Comparison of ENCODE assay signal across 8 cellular contexts in the genomic region with DNA sequence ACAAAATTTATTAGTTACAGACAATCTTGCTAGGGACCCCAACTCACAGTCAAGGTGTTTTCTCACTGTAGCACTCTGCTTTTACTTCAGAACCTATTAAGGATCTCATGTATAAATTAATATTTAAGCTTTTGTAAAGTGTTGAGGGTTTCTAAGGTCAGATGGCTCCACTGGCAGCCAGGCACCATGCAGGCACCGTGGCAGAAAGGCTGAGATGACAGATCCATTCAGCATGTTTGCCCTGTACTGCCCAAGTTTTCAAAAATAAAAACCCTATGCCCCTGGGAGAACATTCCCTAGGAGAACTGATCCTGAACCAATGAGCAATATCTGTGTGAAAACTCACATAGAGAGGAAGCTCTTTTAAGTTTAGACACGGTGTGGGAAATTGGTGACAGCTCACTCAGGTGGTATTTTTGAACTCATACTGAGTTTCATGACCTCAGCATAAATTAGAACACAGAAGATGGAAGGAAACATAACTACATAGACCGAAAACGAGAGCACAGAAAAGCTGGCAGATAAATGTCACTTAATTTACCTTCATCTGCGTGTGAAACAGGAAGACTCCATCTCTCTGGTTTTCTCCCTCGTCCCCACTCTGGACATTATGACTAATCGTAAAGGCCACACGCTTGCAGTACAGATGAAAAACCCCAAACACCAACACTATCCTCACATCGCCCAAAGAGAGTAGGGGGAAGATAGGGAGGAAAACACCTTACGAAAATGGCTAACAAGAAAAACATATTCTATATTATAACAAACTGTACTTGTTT.
A peak's percentile ranks its signal among the peaks of the same experiment; 100 is the strongest.
DNase-seq lines count a peak whose midpoint lies in the region; ATAC-seq and TF ChIP-seq lines count a peak whose summit lies in the region.

No MANE protein-coding gene starts in this region.

- H3K4me3 ChIP-seq in thyroid gland (replicated peaks in 1 of 3), result no peak overlapping the region

- no peaks in the 10 kb centered on the region for H3K27me3 ChIP-seq in thyroid gland

- H3K4me1 ChIP-seq in thyroid gland, result peaks cover 19 to 25% of the 10 kb centered on the region in 2 donors

- DNase-seq in stimulated activated CD4-positive, alpha-beta T cell treated with anti-CD3 and anti-CD28 coated beads, Interleukin-1b, Interleukin-23, amount 100 ng/mL, for 48 hours, result peak; percentile 45
- no peak for DNase-seq in stimulated activated CD4-positive, alpha-beta T cell treated with anti-CD3 and anti-CD28 coated beads, Interleukin-2, amount 100 ng/mL, for 48 hours
- DNase-seq in activated T-helper 1 cell treated with anti-CD3 and anti-CD28 coated beads, Interleukin-12 subunit alpha, Interleukin-12 subunit beta, Interleukin-2, Interleukin-4 antibody, amounts not matched to agents 30 ng/mL and 10 ng/mL and 1 ng/mL, durations not matched to agents 14 hours and 24 hours and 36 hours (ENCODE audit: low spot score), result peak; percentile 46
- DNase-seq in thyroid gland, result peak; percentile 23 to 52
- DNase-seq in C1 segment of cervical spinal cord (lab: John Stamatoyannopoulos, UW), result no peak
- DNase-seq in DMS79 (lab: John Stamatoyannopoulos, UW), result no peak
- no peak for DNase-seq in endothelial cell (ENCODE audit: low spot score)

- WGBS in thyroid gland, 2 donors, result 61 to 74% methylated on average over 10 of the region's 10 CpGs

- H3K4me3 Mint-ChIP-seq in activated T-helper 1 cell treated with anti-CD3 and anti-CD28 coated beads, Interleukin-12 subunit alpha, Interleukin-12 subunit beta, Interleukin-2, Interleukin-4 antibody, amounts not matched to agents 30 ng/mL and 10 ng/mL and 1 ng/mL, durations not matched to agents 14 hours and 24 hours and 36 hours, result peak overlapping the region; percentile 10
- no peak overlapping the region for H3K4me3 Mint-ChIP-seq in endothelial cell (ENCODE audit: unreplicated experiment)

- H3K9me3 ChIP-seq in thyroid gland, result no peaks in the 10 kb centered on the region

- TF ChIP-seq POLR2A in thyroid gland (IDR thresholded peaks at IDR 0.05), result no peak

- intact Hi-C loops in activated T-helper 1 cell treated with anti-CD3 and anti-CD28 coated beads, Interleukin-12 subunit alpha, Interleukin-12 subunit beta, Interleukin-2, Interleukin-4 antibody, amounts not matched to agents 30 ng/mL and 10 ng/mL and 1 ng/mL, durations not matched to agents 14 hours and 24 hours and 36 hours (cut with micrococcal nuclease), result loop anchor here (1.0 to 2.0 kb wide), 13 partner anchors 8 to 569 kb away; partner anchors contain the start of genes GLCCI1 and UMAD1
- intact Hi-C loops in thyroid gland (cut with DNase I), result no loop called here

- peaks cover 7% of the 10 kb centered on the region for H3K36me3 Mint-ChIP-seq in activated T-helper 1 cell treated with anti-CD3 and anti-CD28 coated beads, Interleukin-12 subunit alpha, Interleukin-12 subunit beta, Interleukin-2, Interleukin-4 antibody, amounts not matched to agents 30 ng/mL and 10 ng/mL and 1 ng/mL, durations not matched to agents 14 hours and 24 hours and 36 hours (ENCODE audit: low read depth)
- H3K36me3 Mint-ChIP-seq in endothelial cell (ENCODE audit: low read depth, unreplicated experiment), result peaks cover 6% of the 10 kb centered on the region

- H3K27ac Mint-ChIP-seq in activated T-helper 1 cell treated with anti-CD3 and anti-CD28 coated beads, Interleukin-12 subunit alpha, Interleukin-12 subunit beta, Interleukin-2, Interleukin-4 antibody, amounts not matched to agents 30 ng/mL and 10 ng/mL and 1 ng/mL, durations not matched to agents 14 hours and 24 hours and 36 hours, result peak overlapping the region; percentile 70
- H3K27ac Mint-ChIP-seq in endothelial cell (ENCODE audit: unreplicated experiment), result no peak overlapping the region

- no peaks in the 10 kb centered on the region for H3K36me3 ChIP-seq in thyroid gland

- ATAC-seq in HG03060 (IDR thresholded peaks at IDR 0.05; ENCODE audit: low read depth, unreplicated experiment), result peak; percentile 75

- no peaks in the 10 kb centered on the region for H3K9me3 Mint-ChIP-seq in activated T-helper 1 cell treated with anti-CD3 and anti-CD28 coated beads, Interleukin-12 subunit alpha, Interleukin-12 subunit beta, Interleukin-2, Interleukin-4 antibody, amounts not matched to agents 30 ng/mL and 10 ng/mL and 1 ng/mL, durations not matched to agents 14 hours and 24 hours and 36 hours
- H3K9me3 Mint-ChIP-seq in endothelial cell (ENCODE audit: unreplicated experiment), result no peaks in the 10 kb centered on the region

- no peak for TF ChIP-seq CTCF in thyroid gland (IDR thresholded peaks at IDR 0.05)
- no peak for TF ChIP-seq CTCF in endothelial cell (IDR thresholded peaks at IDR 0.05; ENCODE audit: unreplicated experiment)

- H3K4me1 Mint-ChIP-seq in activated T-helper 1 cell treated with anti-CD3 and anti-CD28 coated beads, Interleukin-12 subunit alpha, Interleukin-12 subunit beta, Interleukin-2, Interleukin-4 antibody, amounts not matched to agents 30 ng/mL and 10 ng/mL and 1 ng/mL, durations not matched to agents 14 hours and 24 hours and 36 hours (ENCODE audit: low read depth), result peaks cover 64% of the 10 kb centered on the region
- peaks cover 10% of the 10 kb centered on the region for H3K4me1 Mint-ChIP-seq in endothelial cell (ENCODE audit: unreplicated experiment)

- H3K27ac ChIP-seq in thyroid gland, result peak overlapping the region in 2 of 3 donors; percentile 27 to 28

- no peaks in the 10 kb centered on the region for H3K27me3 Mint-ChIP-seq in activated T-helper 1 cell treated with anti-CD3 and anti-CD28 coated beads, Interleukin-12 subunit alpha, Interleukin-12 subunit beta, Interleukin-2, Interleukin-4 antibody, amounts not matched to agents 30 ng/mL and 10 ng/mL and 1 ng/mL, durations not matched to agents 14 hours and 24 hours and 36 hours (ENCODE audit: insufficient read depth)
- H3K27me3 Mint-ChIP-seq in endothelial cell (ENCODE audit: unreplicated experiment), result no peaks in the 10 kb centered on the region

Comparison
In these comparisons a context has a peak if more than half of its experiments do, and no peak if none do; other contexts are left out.
1. DNase-seq: peak in stimulated activated CD4-positive, alpha-beta T cell treated with anti-CD3 and anti-CD28 coated beads, Interleukin-1b, Interleukin-23, amount 100 ng/mL, for 48 hours (single experiment), activated T-helper 1 cell treated with anti-CD3 and anti-CD28 coated beads, Interleukin-12 subunit alpha, Interleukin-12 subunit beta, Interleukin-2, Interleukin-4 antibody, amounts not matched to agents 30 ng/mL and 10 ng/mL and 1 ng/mL, durations not matched to agents 14 hours and 24 hours and 36 hours (single experiment) and thyroid gland (2 of 2); none in stimulated activated CD4-positive, alpha-beta T cell treated with anti-CD3 and anti-CD28 coated beads, Interleukin-2, amount 100 ng/mL, for 48 hours (0 of 2), C1 segment of cervical spinal cord (0 of 14), DMS79 (single experiment) and endothelial cell (single experiment).